15 cellular contexts compared by ENCODE assay signal in genomic region chr6:46918830-46919229, GRCh38. TPM values are rescaled to one million over a fixed set of nuclear protein-coding genes. Genes with fewer than 3 reads are reported as not detected.
"Had no signal": no experiment of that assay in that cellular context is flagged by ENCODE, and none has a peak within 500 bp of the region (broad histone marks: within the 10 kb centered on the region; RNA-seq: fewer than 3 reads in every experiment).

No MANE protein-coding gene starts in this region.

- H3K4me1 ChIP-seq: vagina had no signal

- H3K27ac ChIP-seq: stomach, vagina had no signal

- H3K4me3 ChIP-seq: mucosa of descending colon, stomach, thyroid gland, vagina had no signal

- H3K27me3 ChIP-seq: stomach, thyroid gland, vagina had no signal

- DNase-seq: activated CD4-positive, alpha-beta T cell treated with anti-CD3 and anti-CD28 coated beads for 4 hours; activated CD8-positive, alpha-beta memory T cell treated with anti-CD3 and anti-CD28 coated beads, Interleukin-2, amount 50 U/mL, for 48 hours; activated CD8-positive, alpha-beta T cell treated with anti-CD3 and anti-CD28 coated beads, Interleukin-2, amount 10 ng/mL, durations not matched to agents 7 days and 5 days; activated naive CD4-positive, alpha-beta T cell treated with anti-CD3 and anti-CD28 coated beads, Interleukin-2, amount 10 ng/mL, durations not matched to agents 7 days and 5 days; caudate nucleus; foreskin melanocyte; mucosa of descending colon; nucleus accumbens; stomach; thyroid gland had no signal

- H3K36me3 ChIP-seq: stomach, thyroid gland, vagina had no signal

- ATAC-seq: activated CD8-positive, alpha-beta T cell treated with anti-CD3 and anti-CD28 coated beads, Interleukin-2, amount 10 ng/mL, durations not matched to agents 7 days and 5 days; mucosa of descending colon; natural killer cell treated with Interleukin-12 subunit alpha and Interleukin-12 subunit beta and Interleukin-15 and Interleukin-18, amount 100 ng/mL, for 72 hours; SK-N-SH treated with all-trans-retinoic acid at 6 μM for 48 hours had no signal

- H3K9me3 ChIP-seq: mucosa of descending colon, stomach, thyroid gland, vagina had no signal

RNA-seq across cellular contexts. Expression of gene ADGRF5, which starts 2.9 kb away (rescaled TPM):
- total RNA-seq: activated CD8-positive, alpha-beta T cell treated with anti-CD3 and anti-CD28 coated beads, Interleukin-2, amount 10 ng/mL, durations not matched to agents 7 days and 5 days; activated T-helper 1 cell treated with anti-CD3 and anti-CD28 coated beads, Interleukin-12 subunit alpha, Interleukin-12 subunit beta, Interleukin-2, Interleukin-4 antibody, amounts not matched to agents 30 ng/mL and 10 ng/mL and 1 ng/mL, durations not matched to agents 14 hours and 24 hours and 36 hours; natural killer cell treated with Interleukin-12 subunit alpha and Interleukin-12 subunit beta and Interleukin-15 and Interleukin-18, amount 100 ng/mL, for 72 hours; T-helper 1 cell treated with Interleukin-12 subunit alpha and Interleukin-12 subunit beta and Interleukin-4 antibody, amounts not matched to agents 30 ng/mL and 1 ng/mL, for 36 hours had no signal
